ENCODE assay signal across 20 cellular contexts in the genomic region with DNA sequence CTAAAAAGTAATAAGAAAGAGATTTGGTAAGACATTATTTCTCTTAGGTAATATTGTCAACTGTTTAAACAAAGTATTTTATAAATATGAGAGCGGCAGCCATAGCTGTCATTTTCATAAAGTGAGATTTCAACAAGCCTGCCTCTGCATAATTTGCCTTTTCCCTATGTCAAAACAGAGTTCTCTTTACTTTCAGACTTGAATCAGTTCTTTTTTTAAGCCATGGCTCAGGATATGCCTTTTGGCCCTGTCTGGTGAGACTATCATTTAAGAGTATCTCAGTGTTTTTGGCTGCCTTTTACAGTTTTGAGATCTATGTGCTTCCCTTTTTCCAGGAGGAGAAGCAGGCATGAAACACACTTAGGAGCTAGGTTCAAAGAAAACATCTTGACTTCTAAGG. TPM values are rescaled to one million over a fixed set of nuclear protein-coding genes. Genes with fewer than 3 reads are reported as not detected.
"Had no signal": no experiment of that assay in that cellular context is flagged by ENCODE, and none has a peak within 500 bp of the region (broad histone marks: within the 10 kb centered on the region; RNA-seq: fewer than 3 reads in every experiment).

No MANE protein-coding gene starts in this region.

- H2AFZ ChIP-seq: neural progenitor cell had no signal

- H3K4me2 ChIP-seq: neural progenitor cell had no signal

- H3K9me3 ChIP-seq: colonic mucosa, psoas muscle, tibial nerve, vagina had no signal

- DNase-seq: activated CD4-positive, alpha-beta T cell treated with anti-CD3 and anti-CD28 coated beads, Interleukin-2, amount 50 U/mL, for 4 hours; activated naive CD4-positive, alpha-beta T cell; activated naive CD8-positive, alpha-beta T cell treated with anti-CD3 and anti-CD28 coated beads for 36 hours; amygdala; colonic mucosa; erythroblast; kidney; mammary epithelial cell; naive B cell; psoas muscle; spleen; stimulated activated CD8-positive, alpha-beta memory T cell treated with anti-CD3 and anti-CD28 coated beads, Interleukin-4, amount 100 ng/mL, for 48 hours; stimulated activated naive CD4-positive, alpha-beta T cell treated with Interleukin-2 at 50 U/mL for 16 hours; substantia nigra had no signal

- H3K4me3 ChIP-seq: colonic mucosa, neural progenitor cell, psoas muscle, spleen, tibial nerve, vagina had no signal

- H3K36me3 ChIP-seq: colonic mucosa, neural progenitor cell, spleen, tibial nerve, vagina had no signal

- H3K4me1 ChIP-seq: colonic mucosa, neural progenitor cell, psoas muscle, spleen, tibial nerve, vagina had no signal

- ATAC-seq: activated T-helper 17 cell treated with anti-CD3 and anti-CD28 coated beads, Interleukin-2, amount 50 U/mL, for 72 hours; left lobe of liver; psoas muscle; sciatic nerve had no signal

- H3K27me3 ChIP-seq: colonic mucosa, tibial nerve, vagina had no signal

- H3K9ac ChIP-seq: neural progenitor cell had no signal

- H3K27ac ChIP-seq: colonic mucosa, neural progenitor cell, psoas muscle, tibial nerve, vagina had no signal

RNA-seq across cellular contexts. Expression of a gene that starts 7.5 kb away (rescaled TPM):
- total RNA-seq: activated T-helper 17 cell treated with anti-CD3 and anti-CD28 coated beads, Interleukin-2, amount 50 U/mL, for 72 hours had no signal
